Comparison of ENCODE assay signal across 8 cellular contexts in genomic region chr9:134366223-134367031, GRCh38. TPM values are rescaled to one million over a fixed set of nuclear protein-coding genes. Genes with fewer than 3 reads are reported as not detected.
A peak's percentile ranks its signal among the peaks of the same experiment; 100 is the strongest.
DNase-seq lines count a peak whose midpoint lies in the region; ATAC-seq and TF ChIP-seq lines count a peak whose summit lies in the region.

No MANE protein-coding gene starts in this region.

- H3K36me3 ChIP-seq in breast epithelium, result no peaks in the 10 kb centered on the region

- H3K9me3 ChIP-seq in breast epithelium, result no peaks in the 10 kb centered on the region

- intact Hi-C loops in breast epithelium (cut with DNase I; ENCODE audit: low total_unique reads), result no loop called here

- no peaks in the 10 kb centered on the region for H3K27me3 ChIP-seq in breast epithelium
- no peaks in the 10 kb centered on the region for H3K27me3 ChIP-seq in layer of hippocampus (ENCODE audit: control insufficient read depth, insufficient read depth, low read length)

- no peak for TF ChIP-seq CTCF in breast epithelium (IDR thresholded peaks at IDR 0.05)

- H3K27ac ChIP-seq in breast epithelium, result peak overlapping the region; percentile 73 to 90
- H3K27ac ChIP-seq in layer of hippocampus (ENCODE audit: low read depth, low read length), result peak overlapping the region; percentile 71

- TF ChIP-seq POLR2A in breast epithelium (IDR thresholded peaks at IDR 0.05), result no peak

- peak overlapping the region in 2 of 3 donors; percentile 24 to 52 for H3K4me3 ChIP-seq in breast epithelium

- peaks cover 25 to 40% of the 10 kb centered on the region in 2 donors for H3K4me1 ChIP-seq in breast epithelium

- DNase-seq in GM04504 (ENCODE audit: low read depth), result peak; percentile 91
- peak; percentile 97 for DNase-seq in NCI-H69 (lab: John Stamatoyannopoulos, UW)
- DNase-seq in breast epithelium (ENCODE audit: low spot score in 2 of 2), result peak; percentile 89 to 95
- peak; percentile 88 for DNase-seq in superior temporal gyrus (ENCODE audit: extremely low spot score)

- no peak for ATAC-seq in HG03439 (IDR thresholded peaks at IDR 0.05; ENCODE audit: unreplicated experiment)
- ATAC-seq in HG03280 (IDR thresholded peaks at IDR 0.05; ENCODE audit: unreplicated experiment), result no peak
- ATAC-seq in HG02588 (IDR thresholded peaks at IDR 0.05; ENCODE audit: unreplicated experiment), result no peak

RNA-seq across cellular contexts. Expression of gene RXRA, which starts 40.2 kb away (rescaled TPM):
- total RNA-seq in breast epithelium, result 10 to 100 TPM; 31.0 to 63.0 (median 31.5) TPM
